8 cellular contexts compared by ENCODE assay signal in the genomic region with DNA sequence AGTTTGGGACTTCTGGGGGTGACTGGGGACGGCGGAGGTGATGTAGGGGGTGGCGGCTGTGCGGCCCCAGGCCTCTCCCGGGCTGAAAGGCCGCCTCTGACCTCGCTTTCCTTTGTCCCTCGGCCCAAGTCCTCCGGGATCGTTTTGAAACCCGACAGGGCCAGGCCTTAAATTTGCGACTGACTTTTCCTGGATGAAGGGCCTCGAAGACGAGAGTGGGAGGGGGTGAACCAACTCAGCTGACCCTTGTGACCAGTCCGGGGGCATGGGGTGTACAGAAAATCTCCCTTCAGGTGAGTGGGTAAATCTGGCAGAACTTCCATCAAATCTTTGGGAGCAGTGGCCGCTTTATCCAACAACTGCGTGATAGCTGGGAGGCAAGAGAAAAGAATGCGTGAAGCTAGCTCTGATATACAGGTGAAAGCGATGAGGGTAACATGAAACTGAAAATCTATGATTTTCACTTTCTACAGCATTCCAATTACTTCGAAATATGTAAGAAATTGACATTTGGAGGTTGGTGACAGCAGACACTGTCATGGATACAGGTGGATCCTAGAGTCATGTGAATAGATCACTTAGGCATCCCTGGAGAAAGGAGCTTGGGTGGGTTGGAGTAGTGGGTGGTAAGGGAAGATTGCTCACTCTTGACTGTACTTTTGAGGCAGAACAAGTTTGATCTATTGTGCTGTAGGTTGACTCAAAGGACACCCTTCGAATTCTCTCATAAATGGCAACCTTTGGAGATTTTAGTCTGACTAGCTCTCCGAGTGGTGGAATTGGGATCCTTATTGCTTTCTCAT. TPM values are rescaled to one million over a fixed set of nuclear protein-coding genes. Genes with fewer than 3 reads are reported as not detected.
DNase-seq lines count a peak whose midpoint lies in the region; ATAC-seq, FAIRE-seq and TF ChIP-seq lines count a peak whose summit lies in the region.

No MANE protein-coding gene starts in this region.

- H3K27me3 ChIP-seq in SJCRH30 (no peaks in the 10 kb centered on the region), esophagus muscularis mucosa (no peaks in the 10 kb centered on the region), pancreas (no peaks in the 10 kb centered on the region)

- peak overlapping the region; percentile 62 for H3K27ac ChIP-seq in SJCRH30
- peak overlapping the region; percentile 95 to 99 (median 97) for H3K27ac ChIP-seq in esophagus muscularis mucosa (replicated peaks in 1 of 4)
- peak overlapping the region; percentile 91 to 98 (median 95) for H3K27ac ChIP-seq in pancreas

- ATAC-seq in pancreas, result peak in 2 of 4 donors; percentile 8 to 17
- no peak for ATAC-seq in GM19023 (IDR thresholded peaks at IDR 0.05; ENCODE audit: unreplicated experiment)
- no peak for ATAC-seq in HG03342 (IDR thresholded peaks at IDR 0.05; ENCODE audit: unreplicated experiment)

- TF ChIP-seq EP300 in esophagus muscularis mucosa (IDR thresholded peaks at IDR 0.05), result no peak

- H3K36me3 ChIP-seq in SJCRH30, result peaks cover 5% of the 10 kb centered on the region
- no peaks in the 10 kb centered on the region for H3K36me3 ChIP-seq in esophagus muscularis mucosa
- no peaks in the 10 kb centered on the region for H3K36me3 ChIP-seq in pancreas

- WGBS in esophagus muscularis mucosa, result 10% methylated on average over 22 of the region's 22 CpGs
- WGBS in pancreas, 2 donors, result 3% methylated on average over 22 of the region's 22 CpGs

- no peak for TF ChIP-seq POLR2A in esophagus muscularis mucosa (IDR thresholded peaks at IDR 0.05; ENCODE audit: low read depth)

- DNase-seq in GM19239 (ENCODE audit: insufficient read length, low spot score) (no peak), SJCRH30 (no peak), esophagus muscularis mucosa (ENCODE audit: extremely low spot score) (no peak), pancreas (peak in 1 of 6 donors; percentile 27), SKM-1 (lab: John Stamatoyannopoulos, UW; ENCODE audit: unreplicated experiment) (no peak), AG08396 (ENCODE audit: low spot score) (no peak)

- FAIRE-seq in GM19239 (lab: Jason Lieb, UNC) (peak; percentile 72), pancreas (lab: Jason Lieb, UNC) (no peak)

- H3K4me1 ChIP-seq in SJCRH30, result peaks cover 8% of the 10 kb centered on the region; the same call in 1 of the 2 replicates
- H3K4me1 ChIP-seq in esophagus muscularis mucosa, result peaks cover 52 to 69% (median 61%) of the 10 kb centered on the region in 4 donors
- peaks cover 15 to 50% (median 36%) of the 10 kb centered on the region in 3 donors for H3K4me1 ChIP-seq in pancreas

- TF ChIP-seq CTCF in esophagus muscularis mucosa (IDR thresholded peaks at IDR 0.05) (no peak), pancreas (IDR thresholded peaks at IDR 0.05) (no peak)

- H3K9me3 ChIP-seq in SJCRH30 (replicated peaks), result no peaks in the 10 kb centered on the region
- H3K9me3 ChIP-seq in esophagus muscularis mucosa, result no peaks in the 10 kb centered on the region
- no peaks in the 10 kb centered on the region for H3K9me3 ChIP-seq in pancreas

- H3K4me3 ChIP-seq in SJCRH30 (peak overlapping the region; percentile 74), esophagus muscularis mucosa (peak overlapping the region; percentile 75 to 95 (median 82)), pancreas (peak overlapping the region; percentile 65 to 93 (median 89))

- intact Hi-C loops in esophagus muscularis mucosa (cut with DNase I), result loop anchor here (10.0 kb wide), 1 partner anchor 441 kb away; a partner anchor contains a TSS
- intact Hi-C loops in pancreas (cut with DNase I), result loop anchor here in 2 of 3 donors (10.0 kb wide), 2 partner anchors 351 to 441 kb away; a partner anchor contains a TSS

RNA-seq across cellular contexts. Expression of a gene that starts 0.9 kb away (rescaled TPM):
- total RNA-seq in SJCRH30 (2014; rRNA removed; shearing (Covaris generic)), result 41.5 and 44.4 TPM in 2 replicates
- total RNA-seq in esophagus muscularis mucosa (100 to 1,000 TPM in 1 of 4 donors, 10 to 100 TPM in 3; 72.1 to 111 (median 91.0) TPM), pancreas (10 to 100 TPM; 44.5 to 85.5 (median 50.1) TPM)
- 10 to 100 TPM; 29.8 to 55.1 TPM for polyA plus RNA-seq in pancreas

RNA-seq across cellular contexts. Expression of a gene that starts 49.0 kb away (rescaled TPM):
- total RNA-seq in SJCRH30 (2014; rRNA removed; shearing (Covaris generic)), result 30.3 and 35.1 TPM in 2 replicates
- 10 to 100 TPM; 26.2 to 43.5 (median 35.3) TPM for total RNA-seq in esophagus muscularis mucosa
- total RNA-seq in pancreas, result 10 to 100 TPM; 10.7 to 24.9 (median 13.1) TPM
- 10 to 100 TPM; 15.9 to 20.4 TPM for polyA plus RNA-seq in pancreas
